20 cellular contexts compared by ENCODE assay signal in the genomic region with DNA sequence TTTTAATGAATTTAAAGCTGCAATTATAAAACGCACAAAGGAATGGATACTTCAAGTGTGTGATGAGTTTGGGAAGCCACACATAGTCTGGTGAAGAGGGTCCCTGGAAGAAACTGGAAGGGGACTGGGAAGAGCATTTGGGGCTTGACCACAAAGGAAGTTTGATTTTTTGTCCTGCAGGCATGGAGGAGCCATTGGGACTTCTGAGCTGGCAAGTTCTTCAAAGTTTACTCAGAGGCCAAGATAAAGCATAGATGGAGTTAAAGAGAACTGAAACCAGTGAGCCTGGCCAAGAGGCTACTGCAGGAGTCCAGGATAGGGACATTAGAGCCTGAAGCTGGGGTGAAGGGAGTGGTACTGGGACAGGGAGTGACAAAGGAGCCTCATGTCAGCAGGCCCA.
DNase-seq lines count a peak whose midpoint lies in the region; ATAC-seq lines count a peak whose summit lies in the region.
"Had no signal": no experiment of that assay in that cellular context is flagged by ENCODE, and none has a peak within 500 bp of the region (broad histone marks: within the 10 kb centered on the region; RNA-seq: fewer than 3 reads in every experiment).

No MANE protein-coding gene starts in this region.

- DNase-seq in activated CD4-positive, alpha-beta T cell treated with anti-CD3 and anti-CD28 coated beads for 36 hours = no peak
- DNase-seq in activated CD4-positive, alpha-beta T cell treated with anti-CD3 and anti-CD28 coated beads, Interleukin-2, amount 50 U/mL, for 1 hour = no peak
- DNase-seq in Ammon's horn (ENCODE audit: low spot score) (peak; percentile 22), RPMI7951 (ENCODE audit: low read depth) (peak; percentile 73), midbrain (lab: John Stamatoyannopoulos, UW) (peak; percentile 4)
- DNase-seq: AML-193; CD8-positive, alpha-beta memory T cell; COR-L47; DMS 273 treated with DMSO at 0.1 percent for 48 hours; DMS53; DND-41; EL; GM23248; HCEC 1CT; IMR-90 had no signal

- ATAC-seq in activated CD4-positive, alpha-beta T cell treated with anti-CD3 and anti-CD28 coated beads for 36 hours = no peak
- ATAC-seq in GM21390 (IDR thresholded peaks at IDR 0.05; ENCODE audit: unreplicated experiment) (no peak), GM18517 (IDR thresholded peaks at IDR 0.05; ENCODE audit: unreplicated experiment) (no peak)
- ATAC-seq: A549, GM12878 had no signal

- intact Hi-C loops in activated CD4-positive, alpha-beta T cell treated with anti-CD3 and anti-CD28 coated beads for 36 hours (cut with DNase I, micrococcal nuclease) = no loop called here

- no peaks in the 10 kb centered on the region for H3K36me3 Mint-ChIP-seq in activated CD4-positive, alpha-beta T cell treated with anti-CD3 and anti-CD28 coated beads for 36 hours (ENCODE audit: low read depth)

- H3K4me1 Mint-ChIP-seq in activated CD4-positive, alpha-beta T cell treated with anti-CD3 and anti-CD28 coated beads for 36 hours = peaks cover 6% of the 10 kb centered on the region

- peaks cover 2% of the 10 kb centered on the region for H3K9me3 Mint-ChIP-seq in activated CD4-positive, alpha-beta T cell treated with anti-CD3 and anti-CD28 coated beads for 36 hours (ENCODE audit: low read depth)
- H3K9me3 Mint-ChIP-seq: CD8-positive, alpha-beta memory T cell had no signal

- H3K4me3 Mint-ChIP-seq in activated CD4-positive, alpha-beta T cell treated with anti-CD3 and anti-CD28 coated beads for 36 hours = no peak overlapping the region
- H3K4me3 Mint-ChIP-seq: CD14-positive monocyte; CD8-positive, alpha-beta memory T cell had no signal

- CTCF ChIA-PET in activated CD4-positive, alpha-beta T cell treated with anti-CD3 and anti-CD28 coated beads for 36 hours (lab: Charles Lee) = interaction anchor here (0.5 kb wide), 1 partner anchor 104 kb away, joined by 3 read pairs; no protein-coding TSS in a partner anchor

- no peaks in the 10 kb centered on the region for H3K27me3 Mint-ChIP-seq in activated CD4-positive, alpha-beta T cell treated with anti-CD3 and anti-CD28 coated beads for 36 hours
- H3K27me3 Mint-ChIP-seq: CD8-positive, alpha-beta memory T cell had no signal

- POLR2A ChIA-PET in activated CD4-positive, alpha-beta T cell treated with anti-CD3 and anti-CD28 coated beads for 36 hours (lab: Charles Lee) = no interaction called here

- peak overlapping the region; percentile 9 for H3K27ac Mint-ChIP-seq in activated CD4-positive, alpha-beta T cell treated with anti-CD3 and anti-CD28 coated beads for 36 hours

Comparison
In these comparisons a context has a peak if more than half of its experiments do, and no peak if none do; other contexts are left out.
1. DNase-seq: peak in Ammon's horn (single experiment), RPMI7951 (single experiment) and midbrain (single experiment); none in activated CD4-positive, alpha-beta T cell treated with anti-CD3 and anti-CD28 coated beads for 36 hours (single experiment) and activated CD4-positive, alpha-beta T cell treated with anti-CD3 and anti-CD28 coated beads, Interleukin-2, amount 50 U/mL, for 1 hour (single experiment).